Comparison of ENCODE assay signal across 27 cellular contexts in genomic region chr1:104197516-104197915, GRCh38.
"Had no signal": no experiment of that assay in that cellular context is flagged by ENCODE, and none has a peak within 500 bp of the region (broad histone marks: within the 10 kb centered on the region; RNA-seq: fewer than 3 reads in every experiment).

No MANE protein-coding gene starts in this region.

- H3K36me3 Mint-ChIP-seq: natural killer cell; neural progenitor cell; stimulated activated effector memory CD8-positive, alpha-beta T cell treated with anti-CD3 and anti-CD28 coated beads, Interleukin-12 subunit alpha, Interleukin-12 subunit beta, amount 100 ng/mL, for 72 hours; stimulated activated naive B cell treated with anti-CD40 and anti-IgM and Interleukin-4, amounts not matched to agents 10 μg/mL and 1 μg/mL and 100 μg/mL, for 72 hours had no signal

- H3K4me1 Mint-ChIP-seq: natural killer cell; nephron; neural progenitor cell; stimulated activated effector memory CD8-positive, alpha-beta T cell treated with anti-CD3 and anti-CD28 coated beads, Interleukin-12 subunit alpha, Interleukin-12 subunit beta, amount 100 ng/mL, for 72 hours; stimulated activated naive B cell treated with anti-CD40 and anti-IgM and Interleukin-4, amounts not matched to agents 10 μg/mL and 1 μg/mL and 100 μg/mL, for 72 hours had no signal

- H3K9me3 ChIP-seq: ovary, thoracic aorta, thyroid gland, vagina had no signal

- H2AFZ ChIP-seq: neural progenitor cell, parathyroid adenoma had no signal

- H3K27me3 Mint-ChIP-seq: progenitor cell of endocrine pancreas; stimulated activated naive B cell treated with anti-CD40 and anti-IgM and Interleukin-4, amounts not matched to agents 10 μg/mL and 1 μg/mL and 100 μg/mL, for 72 hours; stimulated activated naive CD8-positive, alpha-beta T cell treated with anti-CD3 and anti-CD28 coated beads, Interleukin-15, Interleukin-2, amounts not matched to agents 100 ng/mL and 50 ng/mL, for 24 hours had no signal

- H3K27ac ChIP-seq: neural progenitor cell, ovary, parathyroid adenoma, psoas muscle, skin epidermis, stomach, thoracic aorta, thyroid gland, tibial nerve, upper lobe of left lung, vagina had no signal

- H3K36me3 ChIP-seq: neural progenitor cell, ovary, stomach, thoracic aorta, thyroid gland, tibial nerve, upper lobe of left lung, vagina had no signal

- DNase-seq: natural killer cell; occipital lobe; ovary; posterior cingulate gyrus; psoas muscle; right cardiac atrium; stimulated activated CD4-positive, alpha-beta T cell treated with anti-CD3 and anti-CD28 coated beads, Interleukin-15, amount 100 ng/mL, for 24 hours; stimulated activated CD4-positive, alpha-beta T cell treated with anti-CD3 and anti-CD28 coated beads, Interleukin-2, amount 100 ng/mL, for 24 hours; stimulated activated CD4-positive, alpha-beta T cell treated with anti-CD3 and anti-CD28 coated beads, Interleukin-2, amount 100 ng/mL, for 48 hours; stimulated activated CD4-positive, alpha-beta T cell treated with anti-CD3 and anti-CD28 coated beads, Interleukin-4, amount 100 ng/mL, for 24 hours; stimulated activated naive B cell treated with anti-CD40 and anti-IgM and Interleukin-4, amounts not matched to agents 10 μg/mL and 1 μg/mL and 100 μg/mL, for 72 hours; stimulated activated naive CD4-positive, alpha-beta T cell treated with Interleukin-2 at 50 U/mL for 16 hours; stomach; thyroid gland; upper lobe of left lung had no signal

- H3K9ac ChIP-seq: neural progenitor cell, parathyroid adenoma had no signal

- H3K4me3 ChIP-seq: neural progenitor cell, ovary, psoas muscle, skin epidermis, stomach, thoracic aorta, thyroid gland, tibial nerve, upper lobe of left lung, vagina had no signal

- H3K79me2 ChIP-seq: parathyroid adenoma had no signal

- H3K4me1 ChIP-seq: neural progenitor cell, parathyroid adenoma, psoas muscle, stomach, thyroid gland, tibial nerve, upper lobe of left lung, vagina had no signal

- H3K4me2 ChIP-seq: neural progenitor cell had no signal

- H3K27ac Mint-ChIP-seq: natural killer cell; nephron; neural progenitor cell; progenitor cell of endocrine pancreas; stimulated activated effector memory CD8-positive, alpha-beta T cell treated with anti-CD3 and anti-CD28 coated beads, Interleukin-12 subunit alpha, Interleukin-12 subunit beta, amount 100 ng/mL, for 72 hours; stimulated activated naive B cell treated with anti-CD40 and anti-IgM and Interleukin-4, amounts not matched to agents 10 μg/mL and 1 μg/mL and 100 μg/mL, for 72 hours; stimulated activated naive CD8-positive, alpha-beta T cell treated with anti-CD3 and anti-CD28 coated beads, Interleukin-15, Interleukin-2, amounts not matched to agents 100 ng/mL and 50 ng/mL, for 24 hours had no signal

- H3K27me3 ChIP-seq: neural progenitor cell, ovary, stomach, thyroid gland, tibial nerve, upper lobe of left lung, vagina had no signal

- FAIRE-seq: urothelium cell line had no signal

- H3K4me3 Mint-ChIP-seq: natural killer cell; nephron; neural progenitor cell; stimulated activated effector memory CD8-positive, alpha-beta T cell treated with anti-CD3 and anti-CD28 coated beads, Interleukin-12 subunit alpha, Interleukin-12 subunit beta, amount 100 ng/mL, for 72 hours; stimulated activated naive B cell treated with anti-CD40 and anti-IgM and Interleukin-4, amounts not matched to agents 10 μg/mL and 1 μg/mL and 100 μg/mL, for 72 hours; stimulated activated naive CD8-positive, alpha-beta T cell treated with anti-CD3 and anti-CD28 coated beads, Interleukin-15, Interleukin-2, amounts not matched to agents 100 ng/mL and 50 ng/mL, for 24 hours had no signal

- ATAC-seq: natural killer cell; psoas muscle; right cardiac atrium; sciatic nerve; stimulated activated effector memory CD8-positive, alpha-beta T cell treated with anti-CD3 and anti-CD28 coated beads, Interleukin-12 subunit alpha, Interleukin-12 subunit beta, amount 100 ng/mL, for 72 hours; stimulated activated naive B cell treated with anti-CD40 and anti-IgM and Interleukin-4, amounts not matched to agents 10 μg/mL and 1 μg/mL and 100 μg/mL, for 72 hours had no signal
